22 cellular contexts compared by ENCODE assay signal in the genomic region with DNA sequence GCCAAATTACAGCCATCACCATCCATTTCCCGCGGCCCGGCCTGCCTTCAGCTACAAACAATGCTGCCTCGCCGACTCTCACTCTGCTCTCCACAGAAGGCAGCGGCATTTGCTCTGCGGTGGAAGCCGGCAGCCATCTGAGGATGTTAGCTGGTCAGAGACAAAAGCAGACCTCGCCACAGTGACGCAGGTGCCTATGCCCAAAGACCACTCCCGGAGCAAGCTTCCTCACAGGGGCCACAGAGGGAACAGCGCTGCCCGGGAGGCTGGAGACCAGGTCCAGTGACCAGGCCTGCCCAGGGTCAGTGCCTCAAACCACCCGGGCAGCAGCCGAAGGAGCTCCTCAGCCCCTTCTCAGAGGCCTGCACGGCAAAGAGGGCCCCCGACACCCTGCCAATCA. TPM values are rescaled to one million over a fixed set of nuclear protein-coding genes. Genes with fewer than 3 reads are reported as not detected.
DNase-seq lines count a peak whose midpoint lies in the region; ATAC-seq and TF ChIP-seq lines count a peak whose summit lies in the region.
"Had no signal": no experiment of that assay in that cellular context is flagged by ENCODE, and none has a peak within 500 bp of the region (broad histone marks: within the 10 kb centered on the region; RNA-seq: fewer than 3 reads in every experiment).

No MANE protein-coding gene starts in this region.

- no peaks in the 10 kb centered on the region for H3K4me1 Mint-ChIP-seq in MCF 10A (ENCODE audit: insufficient read depth, unreplicated experiment)
- no peaks in the 10 kb centered on the region for H3K4me1 Mint-ChIP-seq in endodermal cell
- peaks cover 25% of the 10 kb centered on the region for H3K4me1 Mint-ChIP-seq in type B pancreatic cell (ENCODE audit: unreplicated experiment)

- in situ Hi-C loops in gastrocnemius medialis (cut with MboI; ENCODE audit: low sequenced_read_pairs in 4 of 4), result no loop called here

- H3K36me3 Mint-ChIP-seq in MCF 10A (ENCODE audit: insufficient read depth, unreplicated experiment), result no peaks in the 10 kb centered on the region
- H3K36me3 Mint-ChIP-seq in endodermal cell (ENCODE audit: low read depth), result peaks cover 8% of the 10 kb centered on the region
- H3K36me3 Mint-ChIP-seq in type B pancreatic cell, result peaks cover 4% of the 10 kb centered on the region

- POLR2A ChIA-PET in MCF 10A (lab: Yijun Ruan, JAX), result no interaction called here

- WGBS in endodermal cell (ENCODE audit: insufficient coverage in 1 of 2, insufficient read length in 1 of 2), 2 experiments, result 90 to 93% methylated on average over 12 to 17 of the region's 17 CpGs

- H3K4me3 ChIP-seq in breast epithelium (no peak overlapping the region), endodermal cell (ENCODE audit: low read length) (no peak overlapping the region), gastrocnemius medialis (no peak overlapping the region)
- H3K4me3 ChIP-seq: GM23248, HAP-1, SK-N-MC had no signal

- H3K9ac ChIP-seq in endodermal cell (ENCODE audit: extremely low read depth, low read length, poor library complexity, severe bottlenecking), result no peak overlapping the region
- H3K9ac ChIP-seq: GM23248 had no signal

- TF ChIP-seq CTCF in MCF 10A (IDR thresholded peaks at IDR 0.05; ENCODE audit: unreplicated experiment) (no peak), breast epithelium (IDR thresholded peaks at IDR 0.05) (no peak), endodermal cell (conservative IDR thresholded peaks at IDR 0.05) (no peak), type B pancreatic cell (conservative IDR thresholded peaks at IDR 0.05) (no peak), gastrocnemius medialis (IDR thresholded peaks at IDR 0.05 in 4 of 5, conservative IDR thresholded peaks at IDR 0.05 in 1 of 5) (no peak)

- no peaks in the 10 kb centered on the region for H3K9me3 ChIP-seq in breast epithelium
- no peaks in the 10 kb centered on the region for H3K9me3 ChIP-seq in endodermal cell (ENCODE audit: control insufficient read depth, low read length)
- no peaks in the 10 kb centered on the region for H3K9me3 ChIP-seq in gastrocnemius medialis
- H3K9me3 ChIP-seq: HAP-1 had no signal

- peaks cover 4 to 9% of the 10 kb centered on the region in 2 donors for H3K4me1 ChIP-seq in breast epithelium
- no peaks in the 10 kb centered on the region for H3K4me1 ChIP-seq in endodermal cell (ENCODE audit: control insufficient read depth, insufficient read depth, low read length)
- H3K4me1 ChIP-seq in gastrocnemius medialis, result peaks cover 9 to 21% of the 10 kb centered on the region in 2 donors
- H3K4me1 ChIP-seq: HAP-1 had no signal

- no peaks in the 10 kb centered on the region for H3K27me3 ChIP-seq in breast epithelium
- H3K27me3 ChIP-seq in endodermal cell (ENCODE audit: control insufficient read depth, insufficient read depth, low read length, poor library complexity, severe bottlenecking), result no peaks in the 10 kb centered on the region
- H3K27me3 ChIP-seq in gastrocnemius medialis, result no peaks in the 10 kb centered on the region

- BruUV-seq in MCF 10A (replicated peaks; lab: Mats Ljungman, UMichigan), result no TSS peak

- H3K9me3 Mint-ChIP-seq in MCF 10A (ENCODE audit: unreplicated experiment), result peaks cover 8% of the 10 kb centered on the region
- no peaks in the 10 kb centered on the region for H3K9me3 Mint-ChIP-seq in endodermal cell
- H3K9me3 Mint-ChIP-seq in type B pancreatic cell, result peaks cover 3% of the 10 kb centered on the region

- H3K36me3 ChIP-seq in breast epithelium, result no peaks in the 10 kb centered on the region
- peaks cover 9% of the 10 kb centered on the region for H3K36me3 ChIP-seq in endodermal cell (ENCODE audit: control insufficient read depth, insufficient read depth, low read length)
- peaks cover 0 to 5% of the 10 kb centered on the region in 2 donors for H3K36me3 ChIP-seq in gastrocnemius medialis
- H3K36me3 ChIP-seq: HAP-1 had no signal

- intact Hi-C loops in MCF 10A (cut with micrococcal nuclease) (no loop called here), breast epithelium (cut with DNase I; ENCODE audit: low total_unique reads) (no loop called here), gastrocnemius medialis (cut with DNase I; ENCODE audit: low total_unique reads) (no loop called here)

- peak overlapping the region; percentile 1 for H3K27ac Mint-ChIP-seq in MCF 10A (ENCODE audit: low read depth, unreplicated experiment)
- H3K27ac Mint-ChIP-seq in endodermal cell, result no peak overlapping the region
- peak overlapping the region; percentile 70 for H3K27ac Mint-ChIP-seq in type B pancreatic cell

- H3K4me3 Mint-ChIP-seq in MCF 10A (ENCODE audit: unreplicated experiment) (no peak overlapping the region), endodermal cell (no peak overlapping the region), type B pancreatic cell (no peak overlapping the region)

- ATAC-seq in HG03521 (IDR thresholded peaks at IDR 0.05; ENCODE audit: unreplicated experiment), result no peak
- ATAC-seq in gastrocnemius medialis, result no peak

- CTCF ChIA-PET in MCF 10A (lab: Yijun Ruan, JAX), result no interaction called here

- H3K27ac ChIP-seq in breast epithelium (no peak overlapping the region), endodermal cell (ENCODE audit: low read depth, low read length) (peak overlapping the region; percentile 75), gastrocnemius medialis (no peak overlapping the region)
- H3K27ac ChIP-seq: C4-2B, GM23248, SK-N-MC had no signal

- DNase-seq in MCF 10A (ENCODE audit: unreplicated experiment) (no peak), breast epithelium (ENCODE audit: low spot score in 2 of 2) (no peak), SHP77 treated with DMSO at 0.1 percent for 48 hours (lab: John Stamatoyannopoulos, UW) (peak; percentile 42), endodermal cell (no peak), type B pancreatic cell (ENCODE audit: extremely low spot score, unreplicated experiment) (no peak), gastrocnemius medialis (no peak)
- no peak for DNase-seq in effector CD8-positive, alpha-beta T cell (lab: John Stamatoyannopoulos, UW)
- DNase-seq: 8988T, AML-193, DMS53, GDM1, GM23248, KG1, NCI-H1105, NCI-H146, NCI-H2029, NCI-H526, OCI-M1 had no signal

- TF ChIP-seq POLR2A in breast epithelium (IDR thresholded peaks at IDR 0.05) (no peak), gastrocnemius medialis (IDR thresholded peaks at IDR 0.05) (no peak)

- H3K27me3 Mint-ChIP-seq in MCF 10A (ENCODE audit: insufficient read depth, unreplicated experiment) (no peaks in the 10 kb centered on the region), endodermal cell (ENCODE audit: insufficient read depth) (no peaks in the 10 kb centered on the region), type B pancreatic cell (no peaks in the 10 kb centered on the region)

RNA-seq across cellular contexts. Expression of a gene that starts 16.4 kb away (rescaled TPM):
- total RNA-seq in MCF 10A (2022) (18.3 and 19.7 TPM in 2 replicates), breast epithelium (100 to 1,000 TPM in 1 of 3 donors, 10 to 100 TPM in 2; 42.1 to 127 (median 82.3) TPM), endodermal cell (10 to 100 TPM; 52.2 to 67.9 TPM), type B pancreatic cell (ENCODE audit: low replicate concordance) (84.7 and 139 TPM in 2 replicates), gastrocnemius medialis (10 to 100 TPM; 33.9 to 57.0 (median 45.0) TPM)
- 54.0 TPM for polyA plus RNA-seq in endodermal cell (2013, experiment 1 of 2)
- polyA plus RNA-seq in endodermal cell (2013, experiment 2 of 2), result 42.9 TPM
